Comparison of ENCODE assay signal across 27 cellular contexts in the genomic region with DNA sequence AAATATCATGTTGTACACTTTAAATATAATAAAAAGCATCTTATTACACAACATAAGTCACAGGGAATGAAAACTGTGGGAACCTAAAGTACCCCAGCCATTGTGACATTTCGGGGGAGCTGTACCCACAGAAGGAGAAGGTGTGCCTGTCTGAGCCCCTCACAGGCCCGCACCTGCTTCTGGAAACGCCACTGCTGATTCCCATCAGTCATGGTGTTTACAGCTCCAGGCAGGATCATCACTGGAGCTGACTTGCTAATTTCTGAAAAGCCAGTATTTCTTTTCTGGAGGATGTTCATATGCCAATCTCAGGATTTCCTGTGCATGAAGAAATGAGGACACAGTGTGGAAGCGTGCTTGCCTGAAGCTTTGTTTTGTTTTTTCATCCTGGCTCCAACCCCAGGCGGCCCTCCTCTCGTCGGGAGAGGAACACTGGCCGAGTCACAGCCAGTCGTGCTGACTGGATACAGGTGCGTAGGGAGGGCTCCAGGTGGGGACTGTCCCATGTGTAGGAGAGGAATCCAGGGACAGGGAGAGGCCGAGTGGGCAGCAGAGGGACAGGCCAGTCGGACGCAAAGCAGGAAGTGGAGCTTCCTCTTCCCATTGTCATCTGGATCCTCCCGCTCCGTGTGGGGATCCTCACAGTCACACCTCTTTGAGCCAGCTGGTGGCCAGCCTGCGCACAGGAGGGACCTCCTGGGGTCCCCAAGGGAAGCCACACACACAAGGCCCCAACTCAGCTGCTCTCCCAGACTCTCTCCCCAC. TPM values are rescaled to one million over a fixed set of nuclear protein-coding genes. Genes with fewer than 3 reads are reported as not detected.
"Had no signal": no experiment of that assay in that cellular context is flagged by ENCODE, and none has a peak within 500 bp of the region (broad histone marks: within the 10 kb centered on the region; RNA-seq: fewer than 3 reads in every experiment).

No MANE protein-coding gene starts in this region.

- ATAC-seq: activated T-cell treated with anti-CD3 and anti-CD28 coated beads, Interleukin-2, amount 50 U/mL, for 72 hours; T-helper 17 cell had no signal

- H3K4me3 Mint-ChIP-seq: activated CD4-positive, alpha-beta memory T cell treated with anti-CD3 and anti-CD28 coated beads for 36 hours; activated CD4-positive, alpha-beta T cell treated with anti-CD3 and anti-CD28 coated beads, Interleukin-2, amount 10 ng/mL, durations not matched to agents 7 days and 5 days; activated naive CD4-positive, alpha-beta T cell treated with anti-CD3 and anti-CD28 coated beads, Interleukin-2, amount 10 ng/mL, durations not matched to agents 7 days and 5 days; activated naive CD8-positive, alpha-beta T cell treated with anti-CD3 and anti-CD28 coated beads for 36 hours; activated T-cell treated with anti-CD3 and anti-CD28 coated beads, Interleukin-2, amount 50 U/mL, for 72 hours; T-helper 17 cell had no signal

- H3K27ac ChIP-seq: brain microvascular endothelial cell, cardiac muscle cell, VCaP had no signal

- H3K27ac Mint-ChIP-seq: activated CD4-positive, alpha-beta memory T cell treated with anti-CD3 and anti-CD28 coated beads for 36 hours; activated CD4-positive, alpha-beta T cell treated with anti-CD3 and anti-CD28 coated beads, Interleukin-2, amount 10 ng/mL, durations not matched to agents 7 days and 5 days; activated naive CD4-positive, alpha-beta T cell treated with anti-CD3 and anti-CD28 coated beads, Interleukin-2, amount 10 ng/mL, durations not matched to agents 7 days and 5 days; activated naive CD8-positive, alpha-beta T cell treated with anti-CD3 and anti-CD28 coated beads for 36 hours; activated T-cell treated with anti-CD3 and anti-CD28 coated beads, Interleukin-2, amount 50 U/mL, for 72 hours; activated T-helper 2 cell treated with anti-CD3 and anti-CD28 coated beads, Interferon-gamma antibody, Interleukin-2, Interleukin-4, amounts not matched to agents 10 μg/mL and 5 μg/mL and 100 μg/mL, durations not matched to agents 14 hours and 24 hours and 36 hours; T-helper 17 cell had no signal

- DNase-seq: activated CD4-positive, alpha-beta memory T cell treated with anti-CD3 and anti-CD28 coated beads for 36 hours; activated CD4-positive, alpha-beta T cell treated with anti-CD3 and anti-CD28 coated beads, Interleukin-2, amount 10 ng/mL, durations not matched to agents 7 days and 5 days; activated CD4-positive, CD25-positive, alpha-beta regulatory T cell; activated CD8-positive, alpha-beta memory T cell treated with anti-CD3 and anti-CD28 coated beads for 24 hours; activated gamma-delta T cell treated with Interleukin-2 at 50 U/mL for 16 hours; activated naive CD4-positive, alpha-beta T cell treated with anti-CD3 and anti-CD28 coated beads, Interleukin-2, amount 10 ng/mL, durations not matched to agents 7 days and 5 days; activated naive CD8-positive, alpha-beta T cell treated with anti-CD3 and anti-CD28 coated beads for 36 hours; activated T-cell treated with anti-CD3 and anti-CD28 coated beads, Interleukin-2, amount 50 U/mL, for 72 hours; brain microvascular endothelial cell; Kasumi-1; KBM-7; NCI-H1048; NCI-H146; NCI-H187 treated with DMSO at 0.1 percent for 48 hours; NCI-H2081 treated with DMSO at 0.1 percent for 48 hours; NCI-H345; NCI-H510A; NCI-H526 treated with DMSO at 0.1 percent for 48 hours; NCI-H82; SIG-M5; T-helper 17 cell; T-helper 9 cell had no signal

- H3K4me3 ChIP-seq: cardiac muscle cell had no signal

- H3K36me3 Mint-ChIP-seq: activated CD4-positive, alpha-beta memory T cell treated with anti-CD3 and anti-CD28 coated beads for 36 hours; activated naive CD4-positive, alpha-beta T cell treated with anti-CD3 and anti-CD28 coated beads, Interleukin-2, amount 10 ng/mL, durations not matched to agents 7 days and 5 days; activated naive CD8-positive, alpha-beta T cell treated with anti-CD3 and anti-CD28 coated beads for 36 hours had no signal

- H3K36me3 ChIP-seq: brain microvascular endothelial cell, cardiac muscle cell had no signal

- H3K9me3 Mint-ChIP-seq: activated CD4-positive, alpha-beta memory T cell treated with anti-CD3 and anti-CD28 coated beads for 36 hours; activated CD4-positive, alpha-beta T cell treated with anti-CD3 and anti-CD28 coated beads, Interleukin-2, amount 10 ng/mL, durations not matched to agents 7 days and 5 days; activated naive CD4-positive, alpha-beta T cell treated with anti-CD3 and anti-CD28 coated beads, Interleukin-2, amount 10 ng/mL, durations not matched to agents 7 days and 5 days; activated naive CD8-positive, alpha-beta T cell treated with anti-CD3 and anti-CD28 coated beads for 36 hours; activated T-cell treated with anti-CD3 and anti-CD28 coated beads, Interleukin-2, amount 50 U/mL, for 72 hours; activated T-helper 2 cell treated with anti-CD3 and anti-CD28 coated beads, Interferon-gamma antibody, Interleukin-2, Interleukin-4, amounts not matched to agents 10 μg/mL and 5 μg/mL and 100 μg/mL, durations not matched to agents 14 hours and 24 hours and 36 hours had no signal

RNA-seq across cellular contexts. Expression of a gene that starts 4.2 kb away (rescaled TPM):
- total RNA-seq: cardiac muscle cell, OCI-LY7, RPMI7951, T-helper 17 cell had no signal
- polyA plus RNA-seq: cardiac muscle cell had no signal
